In the genomic region with DNA sequence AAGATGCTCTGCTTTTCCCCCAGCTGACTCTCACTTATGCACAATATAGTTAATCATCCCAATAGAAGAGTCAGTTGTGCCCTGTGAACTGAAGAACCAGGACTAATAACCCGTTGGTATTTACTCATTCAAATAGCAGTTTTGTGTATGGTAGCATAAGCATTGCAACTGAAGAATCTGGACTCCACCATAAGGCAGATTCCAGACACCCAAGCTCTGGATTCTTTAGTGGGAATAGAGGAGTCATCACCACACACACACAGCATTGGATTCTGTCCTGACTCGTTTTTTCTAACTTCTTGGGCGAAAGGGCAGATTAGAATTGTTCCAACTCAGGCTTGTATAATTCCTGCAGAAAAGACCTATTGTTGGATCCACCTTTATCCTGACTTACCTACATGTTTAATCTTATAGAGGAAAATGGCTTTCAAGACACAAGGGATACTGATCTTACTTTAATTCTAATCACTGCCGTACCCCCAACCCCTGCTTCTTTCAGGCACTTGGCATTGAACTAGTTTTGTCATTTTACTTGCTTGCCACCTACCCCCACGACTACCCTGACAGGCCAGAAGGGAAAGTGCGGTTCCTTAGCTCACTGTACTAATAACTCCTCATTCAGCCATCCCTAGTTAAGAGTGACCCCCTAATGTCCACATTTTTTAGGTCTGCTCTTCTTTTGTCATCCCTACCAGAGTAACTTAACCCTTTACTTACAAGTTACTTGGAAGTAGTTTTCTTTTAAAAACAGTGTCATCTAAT, we compare ENCODE assay signal across 17 cellular contexts. TPM values are rescaled to one million over a fixed set of nuclear protein-coding genes. Genes with fewer than 3 reads are reported as not detected.
DNase-seq lines count a peak whose midpoint lies in the region; ATAC-seq and TF ChIP-seq lines count a peak whose summit lies in the region.
"Had no signal": no experiment of that assay in that cellular context is flagged by ENCODE, and none has a peak within 500 bp of the region (broad histone marks: within the 10 kb centered on the region; RNA-seq: fewer than 3 reads in every experiment).

No MANE protein-coding gene starts in this region.

- H3K79me2 ChIP-seq in mammary epithelial cell (ENCODE audit: insufficient read depth, low read length), result peaks cover 59% of the 10 kb centered on the region

- 33% methylated on average over 6 of the region's 6 CpGs for WGBS in mammary epithelial cell (ENCODE audit: low coverage, missing lambda C conversion rate)

- intact Hi-C loops in mammary epithelial cell (cut with micrococcal nuclease) (loop anchor here (10.0 kb wide), 1 partner anchor 690 kb away; no protein-coding TSS in a partner anchor), breast epithelium (cut with DNase I; ENCODE audit: low total_unique reads) (no loop called here), left lung (cut with DNase I) (no loop called here)

- no peaks in the 10 kb centered on the region for H4K20me1 ChIP-seq in mammary epithelial cell (ENCODE audit: insufficient read depth, low read length)

- H3K9me3 ChIP-seq in mammary epithelial cell (replicated peaks; ENCODE audit: insufficient read depth, low read length), result no peaks in the 10 kb centered on the region
- no peaks in the 10 kb centered on the region for H3K9me3 ChIP-seq in breast epithelium
- H3K9me3 ChIP-seq in left lung, result no peaks in the 10 kb centered on the region
- no peaks in the 10 kb centered on the region for H3K9me3 ChIP-seq in subcutaneous abdominal adipose tissue (ENCODE audit: control insufficient read depth in 5 of 5, low read length in 5 of 5)
- H3K9me3 ChIP-seq: body of pancreas had no signal

- TF ChIP-seq CTCF in mammary epithelial cell (conservative IDR thresholded peaks at IDR 0.05 in 1 of 2, IDR thresholded peaks at IDR 0.05 in 1 of 2; ENCODE audit: extremely low read depth in 1 of 2, insufficient read depth in 1 of 2, low read depth in 1 of 2, low read length in 2 of 2) (no peak), breast epithelium (IDR thresholded peaks at IDR 0.05) (no peak), choroid plexus epithelial cell (conservative IDR thresholded peaks at IDR 0.05; ENCODE audit: low read depth, low read length) (no peak), left lung (IDR thresholded peaks at IDR 0.05) (no peak)

- no peak overlapping the region for H2AFZ ChIP-seq in mammary epithelial cell (ENCODE audit: low read depth, low read length)
- H2AFZ ChIP-seq: hepatocyte had no signal

- in situ Hi-C loops in mammary epithelial cell (cut with MboI; ENCODE audit: low sequenced_read_pairs in 2 of 2), result no loop called here

- TF ChIP-seq POLR2A in breast epithelium (IDR thresholded peaks at IDR 0.05), result no peak

- H3K9ac ChIP-seq in mammary epithelial cell (ENCODE audit: insufficient read depth, low read length), result no peak overlapping the region
- H3K9ac ChIP-seq in subcutaneous abdominal adipose tissue (ENCODE audit: low read length in 5 of 5), result peak overlapping the region in 2 of 5 donors; percentile 39 to 56

- H3K36me3 ChIP-seq in mammary epithelial cell (ENCODE audit: insufficient read depth, low read length), result no peaks in the 10 kb centered on the region
- H3K36me3 ChIP-seq in breast epithelium, result no peaks in the 10 kb centered on the region
- no peaks in the 10 kb centered on the region for H3K36me3 ChIP-seq in left lung
- peaks cover 0 to 2% (median 0%) of the 10 kb centered on the region in 5 donors for H3K36me3 ChIP-seq in subcutaneous abdominal adipose tissue (ENCODE audit: control insufficient read depth in 5 of 5, insufficient read depth in 5 of 5, low read length in 5 of 5)

- H3K27me3 ChIP-seq in mammary epithelial cell (ENCODE audit: insufficient read depth, low read length) (no peaks in the 10 kb centered on the region), breast epithelium (no peaks in the 10 kb centered on the region), left lung (no peaks in the 10 kb centered on the region), subcutaneous abdominal adipose tissue (ENCODE audit: control insufficient read depth in 5 of 5, insufficient read depth in 4 of 5, low read length in 5 of 5) (no peaks in the 10 kb centered on the region)
- H3K27me3 ChIP-seq: body of pancreas, hepatocyte had no signal

- dilution Hi-C loops in mammary epithelial cell (cut with HindIII; ENCODE audit: low sequenced_read_pairs), result no loop called here

- H3K27ac ChIP-seq in mammary epithelial cell (ENCODE audit: insufficient read depth, low read depth, low read length) (peak overlapping the region; percentile 20), breast epithelium (no peak overlapping the region), left lung (no peak overlapping the region), subcutaneous abdominal adipose tissue (ENCODE audit: low read depth, low read length) (peak overlapping the region; percentile 69)
- H3K27ac ChIP-seq: body of pancreas, hepatocyte had no signal

- ATAC-seq in left lung, result peak; percentile 55
- no peak for ATAC-seq in HG02884 (IDR thresholded peaks at IDR 0.05; ENCODE audit: unreplicated experiment)
- ATAC-seq: body of pancreas; effector memory CD8-positive, alpha-beta T cell; HCT116 had no signal

- peak; percentile 77 for DNase-seq in mammary epithelial cell
- no peak for DNase-seq in breast epithelium (ENCODE audit: low spot score in 2 of 2)
- DNase-seq in choroid plexus epithelial cell (ENCODE audit: low read depth), result peak; percentile 57
- no peak for DNase-seq in left lung
- DNase-seq in NCI-H2196 (lab: John Stamatoyannopoulos, UW; ENCODE audit: unreplicated experiment), result no peak
- DNase-seq in activated effector memory CD4-positive, alpha-beta T cell treated with anti-CD3 and anti-CD28 coated beads, Interleukin-2, amount 50 U/mL, for 16 hours, result no peak
- DNase-seq: body of pancreas; COR-L47; effector memory CD8-positive, alpha-beta T cell; left ventricle myocardium superior; NCI-H1930; NCI-H82; SIG-M5 had no signal

- no TSS peak for BruUV-seq in mammary epithelial cell (replicated peaks; lab: Mats Ljungman, UMichigan)

- H3K4me3 ChIP-seq in mammary epithelial cell (replicated peaks in 1 of 3; ENCODE audit: insufficient read depth in 1 of 3, low read depth in 2 of 3, low read length in 3 of 3), result no peak overlapping the region
- no peak overlapping the region for H3K4me3 ChIP-seq in breast epithelium
- no peak overlapping the region for H3K4me3 ChIP-seq in choroid plexus epithelial cell (ENCODE audit: low read depth, low read length)
- no peak overlapping the region for H3K4me3 ChIP-seq in left lung
- H3K4me3 ChIP-seq in subcutaneous abdominal adipose tissue (ENCODE audit: low read depth in 1 of 5, low read length in 5 of 5), result no peak overlapping the region
- H3K4me3 ChIP-seq: body of pancreas, hepatocyte had no signal

- H3K4me2 ChIP-seq in mammary epithelial cell (ENCODE audit: insufficient read depth, low read depth, low read length), result peak overlapping the region; percentile 53
- H3K4me2 ChIP-seq: hepatocyte had no signal

- CTCF ChIA-PET in mammary epithelial cell (lab: Charles Lee; ENCODE audit: low non-redundant PET), result interaction anchor here (0.6 kb wide), 1 partner anchor 58 kb away, joined by 3 read pairs; no protein-coding TSS in a partner anchor

- H3K4me1 ChIP-seq in mammary epithelial cell (ENCODE audit: insufficient read depth, low read length) (peaks cover 26% of the 10 kb centered on the region), breast epithelium (peaks cover 0 to 10% of the 10 kb centered on the region in 2 donors), left lung (peaks cover 6 to 43% of the 10 kb centered on the region in 2 donors), subcutaneous abdominal adipose tissue (ENCODE audit: control insufficient read depth in 5 of 5, insufficient read depth in 5 of 5, low read length in 5 of 5) (peaks cover 0 to 36% (median 32%) of the 10 kb centered on the region in 5 donors)

RNA-seq across cellular contexts. Expression of a gene that starts 42.2 kb away (rescaled TPM):
- 1 to 10 TPM; 7.3 to 8.8 TPM for total RNA-seq in mammary epithelial cell
- polyA plus RNA-seq in mammary epithelial cell, result 5.2 TPM
- polyA minus RNA-seq in mammary epithelial cell, result 11.9 TPM
- total RNA-seq in breast epithelium, result 10 to 100 TPM; 15.7 to 20.3 (median 19.2) TPM
- 1 to 10 TPM; 8.8 to 9.6 TPM for total RNA-seq in left lung

RNA-seq across cellular contexts. Expression of a gene that starts 42.4 kb away (rescaled TPM):
- 1,000 to 10,000 TPM; 1,624 to 2,052 TPM for total RNA-seq in mammary epithelial cell
- 4,169 TPM for polyA plus RNA-seq in mammary epithelial cell
- 867 TPM for polyA minus RNA-seq in mammary epithelial cell
- 1,000 to 10,000 TPM; 2,644 to 3,809 (median 3,544) TPM for total RNA-seq in breast epithelium
- total RNA-seq in left lung, result 1,000 to 10,000 TPM; 1,425 to 1,431 TPM

Comparison
In these comparisons a context has a peak if more than half of its experiments do, and no peak if none do; other contexts are left out.
1. DNase-seq: peak in mammary epithelial cell (single experiment) and choroid plexus epithelial cell (single experiment); none in breast epithelium (0 of 2), left lung (0 of 2), NCI-H2196 (single experiment) and activated effector memory CD4-positive, alpha-beta T cell treated with anti-CD3 and anti-CD28 coated beads, Interleukin-2, amount 50 U/mL, for 16 hours (single experiment).
2. H3K27ac ChIP-seq: peak in mammary epithelial cell (single experiment) and subcutaneous abdominal adipose tissue (single experiment); none in breast epithelium (0 of 2) and left lung (0 of 2).